ENCODE assay signal across 8 cellular contexts in the genomic region with DNA sequence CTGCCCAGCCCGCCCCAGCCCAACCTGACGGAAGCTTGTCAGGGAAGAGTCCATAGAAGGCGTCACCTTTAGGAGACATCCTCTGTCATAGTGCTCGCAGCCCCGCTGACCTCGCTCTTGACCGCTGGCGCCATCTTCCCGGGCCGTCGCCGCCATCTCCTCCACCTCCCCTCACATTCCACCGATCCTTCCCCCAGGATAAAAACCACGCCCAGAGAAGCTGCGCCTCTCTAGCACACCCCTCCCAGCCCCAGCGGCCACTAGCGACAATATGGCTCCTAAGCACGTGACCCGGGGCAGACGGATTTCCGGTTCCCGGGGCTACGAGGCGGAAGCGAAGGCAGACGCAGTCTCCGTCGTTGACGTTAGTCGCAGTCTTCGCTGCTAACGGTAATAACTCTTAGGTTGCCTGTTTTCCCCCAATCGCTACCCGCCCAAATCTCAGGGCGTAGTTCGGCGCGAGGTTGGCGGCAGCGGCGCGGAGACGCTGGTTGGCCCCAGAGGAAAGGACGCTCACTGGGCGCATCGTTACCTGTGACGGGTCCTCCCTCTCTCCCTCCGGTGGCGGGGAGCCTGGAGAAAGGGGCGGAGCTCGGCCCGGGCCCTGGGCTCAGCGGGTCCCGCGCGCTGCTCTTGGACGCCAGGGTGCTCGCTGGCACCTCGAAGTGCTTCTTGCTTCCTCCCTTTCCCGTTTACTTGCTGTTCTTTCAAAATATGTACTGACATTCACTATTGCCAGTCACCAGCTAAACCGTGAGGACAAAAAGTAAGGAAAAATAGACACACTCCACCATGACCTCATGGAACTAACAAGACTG. TPM values are rescaled to one million over a fixed set of nuclear protein-coding genes. Genes with fewer than 3 reads are reported as not detected.
DNase-seq lines count a peak whose midpoint lies in the region; ATAC-seq, FAIRE-seq and TF ChIP-seq lines count a peak whose summit lies in the region.

Gene RCHY1, minus strand, starts transcription at position 273 of the 818 bp plus-strand sequence. Its CDS starts 117 bp downstream, at position 156.
Gene THAP6, plus strand, starts transcription at position 343 of the 818 bp plus-strand sequence. CDS start 980 bp downstream, outside the sequence.

- H3K36me3 ChIP-seq in heart right ventricle, result peaks cover 0 to 33% (median 12%) of the 10 kb centered on the region in 9 donors

- H3K27ac Mint-ChIP-seq in T-cell (peak within 1 kb of the TSS; percentile 96), progenitor cell of endocrine pancreas (peak within 1 kb of the TSS; percentile 97)

- peak within 1 kb of the TSS; percentile 81 for H3K27ac ChIP-seq in adipose tissue (ENCODE audit: low read depth, low read length)
- H3K27ac ChIP-seq in heart right ventricle, result peak within 1 kb of the TSS; percentile 80 to 97 (median 94)

- POLR2A ChIA-PET in T-cell (lab: Charles Lee), result interaction anchor here (0.6 to 2.9 kb wide), 7 partner anchors 8 to 475 kb away, joined by 3 to 19 read pairs (median 7); partner anchors contain the start of gene USO1 (in 1 of the 2)

- H3K4me3 Mint-ChIP-seq in T-cell (no peak within 1 kb of the TSS), progenitor cell of endocrine pancreas (ENCODE audit: low read depth) (no peak within 1 kb of the TSS)

- H3K27me3 Mint-ChIP-seq in T-cell (no peaks in the 10 kb centered on the region), progenitor cell of endocrine pancreas (no peaks in the 10 kb centered on the region)

- TF ChIP-seq CTCF in heart right ventricle (IDR thresholded peaks at IDR 0.05) (peak in 2 of 9 donors; percentile 1 to 36), progenitor cell of endocrine pancreas (IDR thresholded peaks at IDR 0.05; ENCODE audit: unreplicated experiment) (peak; percentile 6)

- H3K4me1 Mint-ChIP-seq in T-cell (peaks cover 38 to 59% (median 56%) of the 10 kb centered on the region in 3 donors), progenitor cell of endocrine pancreas (ENCODE audit: low read depth) (peaks cover 12% of the 10 kb centered on the region)

- 0% methylated on average over 59 to 61 of the region's 61 CpGs for WGBS in adipose tissue, 3 donors
- 0 to 1% methylated on average over 61 of the region's 61 CpGs for WGBS in heart right ventricle, 2 donors

- H3K36me3 Mint-ChIP-seq in T-cell (peaks cover 29% of the 10 kb centered on the region), progenitor cell of endocrine pancreas (ENCODE audit: insufficient read depth) (peaks cover 23% of the 10 kb centered on the region)

- peak; percentile 95 for TF ChIP-seq POLR2A in GM12891 (IDR thresholded peaks at IDR 0.05; ENCODE audit: low read depth, low read length)

- H3K4me3 ChIP-seq in heart right ventricle, result peak within 1 kb of the TSS; percentile 64 to 77 (median 72)

- intact Hi-C loops in heart right ventricle (cut with DNase I), result loop anchor here in 2 of 10 donors (10.0 kb wide), 2 partner anchors 210 to 580 kb away; partner anchors contain the start of genes PARM1 (in 1 of the 2) and USO1 (in 1 of the 2)

- H3K9me3 Mint-ChIP-seq in T-cell, result no peaks in the 10 kb centered on the region
- peaks cover 7% of the 10 kb centered on the region for H3K9me3 Mint-ChIP-seq in progenitor cell of endocrine pancreas (ENCODE audit: low read depth)

- ATAC-seq in HG02840 (IDR thresholded peaks at IDR 0.05; ENCODE audit: low FRiP score, unreplicated experiment) (peak; percentile 96), T-cell (replicated peaks in 1 of 4) (peak; percentile 89 to 91 (median 90)), heart right ventricle (peak; percentile 98 to 99 (median 98))

- no peaks in the 10 kb centered on the region for H3K9me3 ChIP-seq in heart right ventricle

- peak; percentile 97 for FAIRE-seq in GM12891 (lab: Jason Lieb, UNC)

- DNase-seq in GM12891 (ENCODE audit: insufficient read length, low spot score) (peak; percentile 53), NCI-H1436 treated with DMSO at 0.1 percent for 48 hours (lab: John Stamatoyannopoulos, UW) (peak; percentile 89), T-cell (peak; percentile 81 to 97 (median 92)), heart right ventricle (peak; percentile 94 to 97), progenitor cell of endocrine pancreas (ENCODE audit: low spot score, unreplicated experiment) (peak; percentile 87), ureter (ENCODE audit: low spot score) (peak; percentile 96)

- H3K27me3 ChIP-seq in heart right ventricle, result no peaks in the 10 kb centered on the region

- H3K4me1 ChIP-seq in heart right ventricle, result peaks cover 0 to 60% (median 52%) of the 10 kb centered on the region in 9 donors

- CTCF ChIA-PET in T-cell (lab: Charles Lee), result interaction anchor here in 1 of 2 donors (0.8 to 3.0 kb wide), 5 partner anchors 9 to 1679 kb away, joined by 3 to 21 read pairs (median 3); partner anchors contain the start of genes G3BP2 and USO1

TF ChIP-seq in GM12891, 5 proteins besides CTCF, POLR2A, EP300 and RAD21:
- peak; percentile 86 for TF ChIP-seq TAF1 (IDR thresholded peaks at IDR 0.05; ENCODE audit: low read depth, low read length)
- TF ChIP-seq SPI1 (IDR thresholded peaks at IDR 0.05; ENCODE audit: low read depth, low read length), result no peak
- no peak for TF ChIP-seq PAX5 (IDR thresholded peaks at IDR 0.05; ENCODE audit: insufficient read depth, low read length, severe bottlenecking)
- TF ChIP-seq POLR2AphosphoS5 (IDR thresholded peaks at IDR 0.05; ENCODE audit: low read depth, low read length), result peak; percentile 66; the same call in 1 of the 2 replicates
- TF ChIP-seq POU2F2 (IDR thresholded peaks at IDR 0.05; ENCODE audit: low read depth, low read length), result peak; percentile 80

RNA-seq across cellular contexts. Expression of gene RCHY1, which starts in this region (rescaled TPM):
- polyA plus RNA-seq in GM12891 (2012; ENCODE audit: low read depth, missing spikeins), result 27.8 TPM
- total RNA-seq in T-cell, result 10 to 100 TPM; 28.3 to 33.8 (median 30.3) TPM
- 10 to 100 TPM; 16.3 to 21.9 (median 20.0) TPM for polyA plus RNA-seq in adipose tissue
- total RNA-seq in heart right ventricle, result 10 to 100 TPM; 37.4 to 62.0 (median 50.3) TPM
- 10 to 100 TPM; 15.5 to 16.3 TPM for polyA plus RNA-seq in heart right ventricle
- 36.0 and 39.5 TPM in 2 replicates for total RNA-seq in progenitor cell of endocrine pancreas
- 28.8 TPM for total RNA-seq in ureter

RNA-seq across cellular contexts. Expression of gene THAP6, which starts in this region (rescaled TPM):
- 4.5 TPM for polyA plus RNA-seq in GM12891 (2012; ENCODE audit: low read depth, missing spikeins)
- total RNA-seq in T-cell (10 to 100 TPM; 24.4 to 35.5 (median 29.6) TPM), heart right ventricle (10 to 100 TPM; 13.0 to 21.7 (median 18.3) TPM), progenitor cell of endocrine pancreas (20.0 and 26.2 TPM in 2 replicates), ureter (30.8 TPM)
- polyA plus RNA-seq in adipose tissue (1 to 10 TPM; 4.7 to 7.4 (median 5.7) TPM), heart right ventricle (1 to 10 TPM; 4.0 to 5.0 TPM)

Comparison
In these comparisons a context has a peak if more than half of its experiments do, and no peak if none do; other contexts are left out.
1. Peak in every context shown above with its lines: DNase-seq, ATAC-seq, H3K4me3 ChIP-seq and H3K27ac ChIP-seq.